ENCODE assay signal across 13 cellular contexts in the genomic region with DNA sequence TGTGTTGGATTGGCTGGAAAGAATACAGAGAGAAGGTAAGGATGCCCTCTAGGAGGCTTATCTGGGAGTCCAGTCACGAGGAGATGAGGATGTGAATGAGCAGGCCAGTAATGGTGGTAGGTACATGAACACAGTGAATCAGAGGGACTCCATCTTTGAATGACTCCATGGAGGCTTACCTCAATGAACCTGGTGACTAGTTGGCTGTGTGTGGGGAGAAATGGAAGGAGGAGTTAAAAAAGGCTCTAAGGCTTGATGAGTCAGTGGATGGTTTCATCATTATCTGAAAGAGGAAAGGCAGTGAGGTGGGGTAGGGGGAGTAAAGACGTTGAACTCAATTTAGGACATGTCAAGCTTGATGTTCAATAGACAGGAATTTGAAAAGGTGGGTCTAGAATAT.
DNase-seq lines count a peak whose midpoint lies in the region; ATAC-seq, FAIRE-seq and TF ChIP-seq lines count a peak whose summit lies in the region.
"Had no signal": no experiment of that assay in that cellular context is flagged by ENCODE, and none has a peak within 500 bp of the region (broad histone marks: within the 10 kb centered on the region; RNA-seq: fewer than 3 reads in every experiment).

No MANE protein-coding gene starts in this region.

- no peaks in the 10 kb centered on the region for H4K20me1 ChIP-seq in HepG2 (ENCODE audit: insufficient read depth, low read length)
- H4K20me1 ChIP-seq: BLaER1 treated with 17β-estradiol and CSF1 and Interleukin-3, amounts not matched to agents 10 nM and 100 nM had no signal

- H3K4me1 Mint-ChIP-seq in WTC11, result no peaks in the 10 kb centered on the region
- H3K4me1 Mint-ChIP-seq: central memory CD8-positive, alpha-beta T cell had no signal

- no peak overlapping the region for H3K27ac Mint-ChIP-seq in WTC11

- no peaks in the 10 kb centered on the region; a peak in 1 of 5 replicates for H3K27me3 ChIP-seq in HepG2 (ENCODE audit: control insufficient read depth in 1 of 2, insufficient read depth in 2 of 2, low read length in 2 of 2)
- H3K27me3 ChIP-seq: BLaER1 treated with 17β-estradiol and CSF1 and Interleukin-3, amounts not matched to agents 10 nM and 100 nM had no signal

- no peaks in the 10 kb centered on the region for H3K9me3 Mint-ChIP-seq in WTC11
- H3K9me3 Mint-ChIP-seq: central memory CD8-positive, alpha-beta T cell had no signal

- no peaks in the 10 kb centered on the region for H3K4me1 ChIP-seq in HepG2 (ENCODE audit: insufficient read depth, low read length)
- H3K4me1 ChIP-seq: BLaER1 treated with 17β-estradiol and CSF1 and Interleukin-3, amounts not matched to agents 10 nM and 100 nM had no signal

- no peak for TF ChIP-seq POLR2A in HepG2 (IDR thresholded peaks at IDR 0.05; ENCODE audit: insufficient read depth in 1 of 2, low read depth in 2 of 2, low read length in 2 of 2)

- no peak overlapping the region for H2AFZ ChIP-seq in HepG2 (ENCODE audit: low read length)

- H3K27me3 Mint-ChIP-seq in WTC11 (ENCODE audit: low read depth), result no peaks in the 10 kb centered on the region
- H3K27me3 Mint-ChIP-seq: central memory CD8-positive, alpha-beta T cell had no signal

- POLR2A ChIA-PET in HepG2 (lab: Yijun Ruan, JAX), result no interaction called here
- POLR2A ChIA-PET in WTC11 (lab: Charles Lee), result no interaction called here

- intact Hi-C loops in HepG2 (cut with micrococcal nuclease; ENCODE audit: unreplicated experiment), result no loop called here

- no peaks in the 10 kb centered on the region for H3K9me3 ChIP-seq in HepG2 (ENCODE audit: low read length)

- in situ Hi-C loops in HepG2 (cut with HindIII; ENCODE audit: extremely low pct_ligation_motif_present, low pct_unique_long_range_greater_than_20kb), result no loop called here

- TF ChIP-seq CTCF in foreskin fibroblast (IDR thresholded peaks at IDR 0.05; ENCODE audit: low read depth, low read length) (no peak), HepG2 (CRISPR knock-in tag; IDR thresholded peaks at IDR 0.05) (no peak), WTC11 (IDR thresholded peaks at IDR 0.05) (no peak)

- H3K4me2 ChIP-seq in HepG2 (ENCODE audit: low read depth, low read length), result no peak overlapping the region
- H3K4me2 ChIP-seq: BLaER1 treated with 17β-estradiol and CSF1 and Interleukin-3, amounts not matched to agents 10 nM and 100 nM had no signal

- 3% methylated on average over 2 of the region's 2 CpGs for WGBS in HepG2 (ENCODE audit: low lambda C conversion rate)

- CTCF ChIA-PET in HepG2 (lab: Yijun Ruan, JAX; ENCODE audit: low intra/inter-chr PET ratio, low total read pairs), result no interaction called here
- CTCF ChIA-PET in WTC11 (lab: Charles Lee), result no interaction called here

- no peak overlapping the region for H3K4me3 Mint-ChIP-seq in WTC11
- H3K4me3 Mint-ChIP-seq: central memory CD8-positive, alpha-beta T cell had no signal

- no TSS peak for BruUV-seq in HepG2 (replicated peaks; lab: Mats Ljungman, UMichigan)

- FAIRE-seq in HepG2 (lab: Jason Lieb, UNC), result no peak

- DNase-seq in AG20443 (ENCODE audit: low spot score), result peak; percentile 14
- DNase-seq in HK-2 (ENCODE audit: unreplicated experiment), result peak; percentile 25
- DNase-seq in foreskin fibroblast, result peak; percentile 40 to 64
- no peak for DNase-seq in DMS114 treated with DMSO at 0.1 percent for 48 hours (lab: John Stamatoyannopoulos, UW; ENCODE audit: unreplicated experiment)
- no peak for DNase-seq in HepG2 (ENCODE audit: low spot score)
- no peak for DNase-seq in WTC11 (ENCODE audit: low spot score)
- DNase-seq in NCI-H1436 (lab: John Stamatoyannopoulos, UW), result no peak
- DNase-seq: islet precursor cell, Kasumi-1, SIG-M5 had no signal

- H3K9ac ChIP-seq in HepG2 (ENCODE audit: insufficient read depth, low read depth, low read length), result no peak overlapping the region
- H3K9ac ChIP-seq: BLaER1 treated with 17β-estradiol and CSF1 and Interleukin-3, amounts not matched to agents 10 nM and 100 nM had no signal

- H3K27ac ChIP-seq in HepG2 (ENCODE audit: extremely low read length, insufficient read depth, low read length), result no peak overlapping the region
- H3K27ac ChIP-seq: BLaER1 treated with 17β-estradiol and CSF1 and Interleukin-3, amounts not matched to agents 10 nM and 100 nM had no signal

- H3K79me2 ChIP-seq in HepG2 (ENCODE audit: insufficient read depth, low read length), result no peaks in the 10 kb centered on the region

- H3K36me3 ChIP-seq in HepG2 (replicated peaks in 1 of 2; ENCODE audit: control insufficient read depth in 1 of 2, insufficient read depth in 2 of 2, low read length in 2 of 2), result no peaks in the 10 kb centered on the region
- H3K36me3 ChIP-seq: BLaER1 treated with 17β-estradiol and CSF1 and Interleukin-3, amounts not matched to agents 10 nM and 100 nM had no signal

- TF ChIP-seq RAD21 in HepG2 (CRISPR knock-in tag; IDR thresholded peaks at IDR 0.05), result no peak

- no peak for TF ChIP-seq EP300 in HepG2 (IDR thresholded peaks at IDR 0.05; ENCODE audit: low read depth in 2 of 2, low read length in 2 of 2)
- no peak for TF ChIP-seq EP300 in HepG2 (CRISPR knock-in tag; IDR thresholded peaks at IDR 0.05; ENCODE audit: borderline replicate concordance)

- peak; percentile 35; the same call in 2 of the 3 replicates for ATAC-seq in SK-N-SH treated with all-trans-retinoic acid at 6 μM for 48 hours
- no peak for ATAC-seq in HepG2
- no peak for ATAC-seq in WTC11

- H3K36me3 Mint-ChIP-seq in WTC11, result no peaks in the 10 kb centered on the region

- H3K4me3 ChIP-seq in foreskin fibroblast (ENCODE audit: low read depth in 1 of 2, low read length in 2 of 2) (no peak overlapping the region), HepG2 (replicated peaks in 1 of 3; ENCODE audit: insufficient read depth in 1 of 3, low read depth in 2 of 3, low read length in 3 of 3) (no peak overlapping the region)
- H3K4me3 ChIP-seq: BLaER1 treated with 17β-estradiol and CSF1 and Interleukin-3, amounts not matched to agents 10 nM and 100 nM had no signal

TF ChIP-seq in SK-N-SH treated with all-trans-retinoic acid at 6 μM for 48 hours, 23 proteins besides CTCF, POLR2A, EP300 and RAD21:
- TF ChIP-seq CSDC2 (CRISPR knock-in tag; IDR thresholded peaks at IDR 0.05), result no peak
- TF ChIP-seq ZFP3 (CRISPR knock-in tag; IDR thresholded peaks at IDR 0.05), result peak; percentile 75

TF ChIP-seq in HepG2, 621 proteins besides CTCF, POLR2A, EP300 and RAD21:
- TF ChIP-seq GPN1 (CRISPR knock-in tag; IDR thresholded peaks at IDR 0.05; ENCODE audit: borderline replicate concordance), result no peak
- TF ChIP-seq ARNTL (CRISPR knock-in tag; IDR thresholded peaks at IDR 0.05), result no peak
- TF ChIP-seq ONECUT2 (CRISPR knock-in tag; IDR thresholded peaks at IDR 0.05), result no peak
- TF ChIP-seq, protein P1, sequence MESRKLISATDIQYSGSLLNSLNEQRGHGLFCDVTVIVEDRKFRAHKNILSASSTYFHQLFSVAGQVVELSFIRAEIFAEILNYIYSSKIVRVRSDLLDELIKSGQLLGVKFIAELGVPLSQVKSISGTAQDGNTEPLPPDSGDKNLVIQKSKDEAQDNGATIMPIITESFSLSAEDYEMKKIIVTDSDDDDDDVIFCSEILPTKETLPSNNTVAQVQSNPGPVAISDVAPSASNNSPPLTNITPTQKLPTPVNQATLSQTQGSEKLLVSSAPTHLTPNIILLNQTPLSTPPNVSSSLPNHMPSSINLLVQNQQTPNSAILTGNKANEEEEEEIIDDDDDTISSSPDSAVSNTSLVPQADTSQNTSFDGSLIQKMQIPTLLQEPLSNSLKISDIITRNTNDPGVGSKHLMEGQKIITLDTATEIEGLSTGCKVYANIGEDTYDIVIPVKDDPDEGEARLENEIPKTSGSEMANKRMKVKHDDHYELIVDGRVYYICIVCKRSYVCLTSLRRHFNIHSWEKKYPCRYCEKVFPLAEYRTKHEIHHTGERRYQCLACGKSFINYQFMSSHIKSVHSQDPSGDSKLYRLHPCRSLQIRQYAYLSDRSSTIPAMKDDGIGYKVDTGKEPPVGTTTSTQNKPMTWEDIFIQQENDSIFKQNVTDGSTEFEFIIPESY (CRISPR knock-in tag; IDR thresholded peaks at IDR 0.05), result no peak
- no peak for TF ChIP-seq ZNF451 (CRISPR knock-in tag; IDR thresholded peaks at IDR 0.05)
- no peak for TF ChIP-seq ZNF430 (CRISPR knock-in tag; IDR thresholded peaks at IDR 0.05)
- no peak for TF ChIP-seq TARDBP (CRISPR knock-in tag; IDR thresholded peaks at IDR 0.05)

TF ChIP-seq in WTC11, 78 proteins besides CTCF, POLR2A, EP300 and RAD21 (continues in another document):
- TF ChIP-seq, protein P2, sequence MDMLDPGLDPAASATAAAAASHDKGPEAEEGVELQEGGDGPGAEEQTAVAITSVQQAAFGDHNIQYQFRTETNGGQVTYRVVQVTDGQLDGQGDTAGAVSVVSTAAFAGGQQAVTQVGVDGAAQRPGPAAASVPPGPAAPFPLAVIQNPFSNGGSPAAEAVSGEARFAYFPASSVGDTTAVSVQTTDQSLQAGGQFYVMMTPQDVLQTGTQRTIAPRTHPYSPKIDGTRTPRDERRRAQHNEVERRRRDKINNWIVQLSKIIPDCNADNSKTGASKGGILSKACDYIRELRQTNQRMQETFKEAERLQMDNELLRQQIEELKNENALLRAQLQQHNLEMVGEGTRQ (CRISPR knock-in tag; IDR thresholded peaks at IDR 0.05), result no peak
- TF ChIP-seq ZSCAN18 (CRISPR knock-in tag; IDR thresholded peaks at IDR 0.05) (no peak), EMX1 (CRISPR knock-in tag; IDR thresholded peaks at IDR 0.05) (no peak), KAT7 (CRISPR knock-in tag; IDR thresholded peaks at IDR 0.05; ENCODE audit: borderline replicate concordance) (no peak), IRF1 (CRISPR knock-in tag; IDR thresholded peaks at IDR 0.05) (no peak), JAZF1 (CRISPR knock-in tag; IDR thresholded peaks at IDR 0.05) (no peak)

Comparison
In these comparisons a context has a peak if more than half of its experiments do, and no peak if none do; other contexts are left out.
1. DNase-seq: peak in AG20443 (single experiment), HK-2 (single experiment) and foreskin fibroblast (2 of 2); none in DMS114 treated with DMSO at 0.1 percent for 48 hours (single experiment), HepG2 (single experiment), WTC11 (single experiment) and NCI-H1436 (single experiment).